In the genomic region with DNA sequence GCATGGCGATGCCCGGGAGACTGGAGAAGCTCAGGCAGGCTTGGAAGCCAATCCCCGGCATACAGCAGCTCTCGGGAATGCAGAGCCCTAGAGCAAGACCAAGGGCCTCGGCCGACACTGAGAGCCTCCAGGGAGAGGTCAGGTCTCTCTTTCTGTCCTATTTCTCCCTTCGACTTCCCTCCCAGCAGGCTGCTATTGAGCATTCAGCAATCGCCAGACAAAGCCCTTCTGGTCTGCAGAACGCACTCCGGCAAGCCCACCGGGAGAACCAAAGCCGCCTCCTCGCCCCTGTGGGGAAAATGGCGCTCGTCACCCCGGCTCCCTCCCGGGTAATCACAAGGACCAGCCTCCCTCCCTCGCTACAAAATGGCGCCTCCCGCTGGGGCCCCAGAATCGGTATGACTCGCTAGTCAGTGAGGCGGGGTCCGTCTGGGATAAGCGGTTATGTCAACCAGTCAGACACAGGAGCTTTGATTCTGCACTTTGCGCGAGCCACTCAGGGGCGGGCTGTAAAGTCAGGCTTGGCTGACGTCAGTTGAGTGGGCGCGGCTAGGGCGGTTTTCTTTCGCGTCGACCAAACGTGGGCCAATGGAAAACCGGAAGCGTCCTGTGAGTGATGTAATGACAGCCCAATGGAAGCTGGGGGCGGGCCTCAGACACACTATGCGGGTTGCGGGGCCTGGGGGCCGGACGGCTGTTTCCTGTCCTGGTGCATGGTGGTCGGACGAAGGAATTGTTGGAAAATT, we compare ENCODE assay signal across 1 cellular context.
TF ChIP-seq lines count a peak whose summit lies in the region.

Gene ZNF143 (plus strand): TSS at position 691 of the 746 bp plus-strand sequence. CDS start 10,297 bp downstream, outside the sequence.

TF ChIP-seq in GM12878, 131 proteins besides CTCF, POLR2A, EP300 and RAD21 (continued from another document):
- TF ChIP-seq FOS (IDR thresholded peaks at IDR 0.05; ENCODE audit: borderline replicate concordance, extremely low read depth, insufficient read length) (peak; percentile 71), RAD51 (IDR thresholded peaks at IDR 0.05) (0 out of 2 replicates have a peak, but pooled peaks have one; percentile 23), POLR2AphosphoS5 (IDR thresholded peaks at IDR 0.05; ENCODE audit: low read length) (peak; percentile 76; the same call in 1 of the 2 replicates), BCL3 (IDR thresholded peaks at IDR 0.05; ENCODE audit: borderline replicate concordance, insufficient read depth, low read depth, low read length, poor library complexity, severe bottlenecking) (peak; percentile 15), ELK1 (IDR thresholded peaks at IDR 0.05; ENCODE audit: low read depth, low read length) (0 out of 2 replicates have a peak, but pooled peaks have one; percentile 46), CHD2 (IDR thresholded peaks at IDR 0.05; ENCODE audit: borderline replicate concordance, low read depth, low read length) (peak; percentile 95), SMC3 (IDR thresholded peaks at IDR 0.05; ENCODE audit: borderline replicate concordance, low read length) (no peak), E2F4 (IDR thresholded peaks at IDR 0.05; ENCODE audit: low read depth, low read length) (no peak), NRF1 (conservative IDR thresholded peaks at IDR 0.05; ENCODE audit: low read depth, low read length) (no peak)
- TF ChIP-seq, protein P1, sequence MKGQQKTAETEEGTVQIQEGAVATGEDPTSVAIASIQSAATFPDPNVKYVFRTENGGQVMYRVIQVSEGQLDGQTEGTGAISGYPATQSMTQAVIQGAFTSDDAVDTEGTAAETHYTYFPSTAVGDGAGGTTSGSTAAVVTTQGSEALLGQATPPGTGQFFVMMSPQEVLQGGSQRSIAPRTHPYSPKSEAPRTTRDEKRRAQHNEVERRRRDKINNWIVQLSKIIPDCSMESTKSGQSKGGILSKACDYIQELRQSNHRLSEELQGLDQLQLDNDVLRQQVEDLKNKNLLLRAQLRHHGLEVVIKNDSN (IDR thresholded peaks at IDR 0.05; ENCODE audit: borderline replicate concordance, extremely low read length, insufficient read depth, low read depth, low read length) = no peak
- TF ChIP-seq, protein P2, sequence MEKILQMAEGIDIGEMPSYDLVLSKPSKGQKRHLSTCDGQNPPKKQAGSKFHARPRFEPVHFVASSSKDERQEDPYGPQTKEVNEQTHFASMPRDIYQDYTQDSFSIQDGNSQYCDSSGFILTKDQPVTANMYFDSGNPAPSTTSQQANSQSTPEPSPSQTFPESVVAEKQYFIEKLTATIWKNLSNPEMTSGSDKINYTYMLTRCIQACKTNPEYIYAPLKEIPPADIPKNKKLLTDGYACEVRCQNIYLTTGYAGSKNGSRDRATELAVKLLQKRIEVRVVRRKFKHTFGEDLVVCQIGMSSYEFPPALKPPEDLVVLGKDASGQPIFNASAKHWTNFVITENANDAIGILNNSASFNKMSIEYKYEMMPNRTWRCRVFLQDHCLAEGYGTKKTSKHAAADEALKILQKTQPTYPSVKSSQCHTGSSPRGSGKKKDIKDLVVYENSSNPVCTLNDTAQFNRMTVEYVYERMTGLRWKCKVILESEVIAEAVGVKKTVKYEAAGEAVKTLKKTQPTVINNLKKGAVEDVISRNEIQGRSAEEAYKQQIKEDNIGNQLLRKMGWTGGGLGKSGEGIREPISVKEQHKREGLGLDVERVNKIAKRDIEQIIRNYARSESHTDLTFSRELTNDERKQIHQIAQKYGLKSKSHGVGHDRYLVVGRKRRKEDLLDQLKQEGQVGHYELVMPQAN (conservative IDR thresholded peaks at IDR 0.05) = peak; percentile 65
